ENCODE assay signal across 19 cellular contexts in genomic region chr4:185540040-185540439, GRCh38. TPM values are rescaled to one million over a fixed set of nuclear protein-coding genes. Genes with fewer than 3 reads are reported as not detected.
DNase-seq lines count a peak whose midpoint lies in the region; ATAC-seq, FAIRE-seq and TF ChIP-seq lines count a peak whose summit lies in the region.
"Had no signal": no experiment of that assay in that cellular context is flagged by ENCODE, and none has a peak within 500 bp of the region (broad histone marks: within the 10 kb centered on the region; RNA-seq: fewer than 3 reads in every experiment).

No MANE protein-coding gene starts in this region.

- no peak overlapping the region for H3K27ac Mint-ChIP-seq in activated naive CD8-positive, alpha-beta T cell treated with anti-CD3 and anti-CD28 coated beads for 36 hours
- H3K27ac Mint-ChIP-seq: CD14-positive monocyte; CD8-positive, alpha-beta T cell; H9; HFFc6 had no signal

- peaks cover 0 to 73% of the 10 kb centered on the region in 2 experiments for H3K27me3 ChIP-seq in HepG2 (ENCODE audit: control insufficient read depth in 1 of 2, insufficient read depth in 2 of 2, low read length in 2 of 2)
- H3K27me3 ChIP-seq in right lobe of liver = no peaks in the 10 kb centered on the region
- H3K27me3 ChIP-seq in GM12878 (replicated peaks in 1 of 2; ENCODE audit: control insufficient read depth in 2 of 2, insufficient read depth in 2 of 2, low read length in 1 of 2) = peaks cover 2 to 3% of the 10 kb centered on the region in 2 experiments
- H3K27me3 ChIP-seq in gastroesophageal sphincter = no peaks in the 10 kb centered on the region
- peaks cover 0 to 54% (median 6%) of the 10 kb centered on the region in 3 experiments for H3K27me3 ChIP-seq in neuronal stem cell (ENCODE audit: control insufficient read depth in 3 of 3, insufficient read depth in 3 of 3, low read depth in 1 of 3, low read length in 3 of 3)

- CTCF ChIA-PET in HepG2 (lab: Yijun Ruan, JAX; ENCODE audit: low intra/inter-chr PET ratio, low total read pairs) = no interaction called here
- CTCF ChIA-PET in GM12878 (lab: Yijun Ruan, JAX) = no interaction called here
- CTCF ChIA-PET in GM10248 (lab: Yijun Ruan, JAX) = interaction anchor here (2.1 to 3.6 kb wide), 2 partner anchors 12 to 35 kb away, joined by 6 to 11 read pairs; no protein-coding TSS in a partner anchor

- RAD21 ChIA-PET in GM12878 (lab: Charles Lee; ENCODE audit: unreplicated experiment) = no interaction called here

- POLR2A ChIA-PET in HepG2 (lab: Yijun Ruan, JAX) = no interaction called here
- POLR2A ChIA-PET in GM12878 (lab: Charles Lee) = no interaction called here
- POLR2A ChIA-PET in GM10248 (lab: Yijun Ruan, JAX) = no interaction called here

- H3K4me3 Mint-ChIP-seq in activated naive CD8-positive, alpha-beta T cell treated with anti-CD3 and anti-CD28 coated beads for 36 hours = no peak overlapping the region
- H3K4me3 Mint-ChIP-seq: CD14-positive monocyte; CD8-positive, alpha-beta T cell; H9; HFFc6 had no signal

- H4K20me1 ChIP-seq in HepG2 (ENCODE audit: insufficient read depth, low read length) (no peaks in the 10 kb centered on the region), GM12878 (ENCODE audit: control insufficient read depth, insufficient read depth) (no peaks in the 10 kb centered on the region)

- DNase-seq in HepG2 (ENCODE audit: low spot score) = no peak
- no peak for DNase-seq in right lobe of liver
- DNase-seq in GM12878 (ENCODE audit: low read depth, low spot score) = no peak
- no peak for DNase-seq in neuronal stem cell (ENCODE audit: low spot score)
- no peak for DNase-seq in GM10248 (ENCODE audit: extremely low spot score)
- DNase-seq in omental fat pad (ENCODE audit: low spot score) = no peak
- no peak for DNase-seq in activated naive CD8-positive, alpha-beta T cell treated with anti-CD3 and anti-CD28 coated beads for 36 hours
- DNase-seq: CD8-positive, alpha-beta T cell; COR-L47; DND-41; GDM1; GM23248; H9; HFFc6 had no signal

- peaks cover 25% of the 10 kb centered on the region for H3K27me3 Mint-ChIP-seq in activated naive CD8-positive, alpha-beta T cell treated with anti-CD3 and anti-CD28 coated beads for 36 hours

- no peak overlapping the region for H2BK5ac ChIP-seq in neuronal stem cell (ENCODE audit: low read length)

- no peak overlapping the region for H4K91ac ChIP-seq in neuronal stem cell (ENCODE audit: low read depth, low read length, poor library complexity)

- H3K36me3 ChIP-seq in HepG2 (replicated peaks in 1 of 2; ENCODE audit: control insufficient read depth in 1 of 2, insufficient read depth in 2 of 2, low read length in 2 of 2) (no peaks in the 10 kb centered on the region), right lobe of liver (no peaks in the 10 kb centered on the region), GM12878 (ENCODE audit: control insufficient read depth in 2 of 2, insufficient read depth in 2 of 2, low read length in 1 of 2) (no peaks in the 10 kb centered on the region), gastroesophageal sphincter (no peaks in the 10 kb centered on the region), neuronal stem cell (replicated peaks in 1 of 2; ENCODE audit: control insufficient read depth in 2 of 2, insufficient read depth in 2 of 2, low read length in 2 of 2) (no peaks in the 10 kb centered on the region)

- H3K79me2 ChIP-seq in HepG2 (ENCODE audit: insufficient read depth, low read length) = no peaks in the 10 kb centered on the region
- no peaks in the 10 kb centered on the region for H3K79me2 ChIP-seq in GM12878 (ENCODE audit: control insufficient read depth, insufficient read depth, low read length)

- H2AFZ ChIP-seq in HepG2 (ENCODE audit: low read length) (no peak overlapping the region), GM12878 (ENCODE audit: control insufficient read depth, low read depth, low read length) (no peak overlapping the region), neuronal stem cell (ENCODE audit: low read length) (no peak overlapping the region)
- H2AFZ ChIP-seq: GM23248 had no signal

- H3K9me3 ChIP-seq in HepG2 (ENCODE audit: low read length) (no peaks in the 10 kb centered on the region), right lobe of liver (no peaks in the 10 kb centered on the region), GM12878 (replicated peaks; ENCODE audit: control insufficient read depth, insufficient read depth, low read length) (no peaks in the 10 kb centered on the region; the same call in 2 of the 3 replicates), gastroesophageal sphincter (no peaks in the 10 kb centered on the region), neuronal stem cell (replicated peaks in 1 of 2; ENCODE audit: control insufficient read depth in 2 of 2, insufficient read depth in 1 of 2, low read depth in 1 of 2, low read length in 2 of 2) (no peaks in the 10 kb centered on the region)

- in situ Hi-C loops in HepG2 (cut with HindIII; ENCODE audit: extremely low pct_ligation_motif_present, low pct_unique_long_range_greater_than_20kb) (no loop called here), GM12878 (cut with MboI) (no loop called here)

- FAIRE-seq in HepG2 (lab: Jason Lieb, UNC) (no peak), GM12878 (lab: Jason Lieb, UNC) (no peak)
- FAIRE-seq: HTR-8/SVneo had no signal

- H3K4me3 ChIP-seq in HepG2 (replicated peaks in 1 of 3; ENCODE audit: insufficient read depth in 1 of 3, low read depth in 2 of 3, low read length in 3 of 3) (no peak overlapping the region), right lobe of liver (no peak overlapping the region), GM12878 (no peak overlapping the region), gastroesophageal sphincter (no peak overlapping the region), neuronal stem cell (ENCODE audit: low read length in 2 of 2) (no peak overlapping the region)
- H3K4me3 ChIP-seq: GM23248 had no signal

- H3K4me2 ChIP-seq in HepG2 (ENCODE audit: low read depth, low read length) = no peak overlapping the region
- H3K4me2 ChIP-seq in GM12878 (ENCODE audit: control insufficient read depth, insufficient read depth) = no peak overlapping the region
- H3K4me2 ChIP-seq in neuronal stem cell (ENCODE audit: insufficient read depth, low read length, poor library complexity, severe bottlenecking) = no peak overlapping the region

- H2BK12ac ChIP-seq in neuronal stem cell (ENCODE audit: low read length) = no peak overlapping the region

- H2BK15ac ChIP-seq in neuronal stem cell (ENCODE audit: low read length) = no peak overlapping the region

- H3K27ac ChIP-seq in HepG2 (ENCODE audit: extremely low read length, insufficient read depth, low read length) = no peak overlapping the region
- no peak overlapping the region for H3K27ac ChIP-seq in right lobe of liver
- H3K27ac ChIP-seq in GM12878 (ENCODE audit: control insufficient read depth, insufficient read depth) = no peak overlapping the region
- peak overlapping the region; percentile 77 to 99 (median 80) for H3K27ac ChIP-seq in gastroesophageal sphincter
- no peak overlapping the region for H3K27ac ChIP-seq in neuronal stem cell (replicated peaks; ENCODE audit: low read length)
- H3K27ac ChIP-seq: 22Rv1, GM23248 had no signal

- no peaks in the 10 kb centered on the region for H3K9me3 Mint-ChIP-seq in activated naive CD8-positive, alpha-beta T cell treated with anti-CD3 and anti-CD28 coated beads for 36 hours
- H3K9me3 Mint-ChIP-seq: CD8-positive, alpha-beta T cell; H9; HFFc6 had no signal

- H3K14ac ChIP-seq in neuronal stem cell (ENCODE audit: low read length) = no peak overlapping the region

- ATAC-seq in HepG2 (no peak), right lobe of liver (no peak), GM12878 (no peak), gastroesophageal sphincter (no peak), omental fat pad (ENCODE audit: low FRiP score) (no peak)
- ATAC-seq: CD8-positive, alpha-beta T cell had no signal

- H2BK120ac ChIP-seq in neuronal stem cell (ENCODE audit: low read depth, low read length) = no peak overlapping the region

- TF ChIP-seq POLR2A in HepG2 (IDR thresholded peaks at IDR 0.05; ENCODE audit: insufficient read depth in 1 of 2, low read depth in 2 of 2, low read length in 2 of 2) (no peak), right lobe of liver (IDR thresholded peaks at IDR 0.05) (no peak), GM12878 (IDR thresholded peaks at IDR 0.05; ENCODE audit: low read depth, low read length) (no peak), gastroesophageal sphincter (IDR thresholded peaks at IDR 0.05) (no peak)

- H3K79me1 ChIP-seq in neuronal stem cell (ENCODE audit: low read depth, low read length) = no peaks in the 10 kb centered on the region

- no peak overlapping the region for H3K9ac ChIP-seq in HepG2 (ENCODE audit: insufficient read depth, low read depth, low read length)
- H3K9ac ChIP-seq in GM12878 (ENCODE audit: control insufficient read depth, insufficient read depth, low read length) = no peak overlapping the region
- no peak overlapping the region for H3K9ac ChIP-seq in neuronal stem cell (ENCODE audit: low read depth, low read length, poor library complexity)
- H3K9ac ChIP-seq: GM23248 had no signal

- SMC1A ChIA-PET in GM12878 (lab: Charles Lee; ENCODE audit: uncharacterized antibody, unreplicated experiment) = no interaction called here

- peaks cover 3% of the 10 kb centered on the region for H3K4me1 Mint-ChIP-seq in activated naive CD8-positive, alpha-beta T cell treated with anti-CD3 and anti-CD28 coated beads for 36 hours
- H3K4me1 Mint-ChIP-seq: CD14-positive monocyte had no signal

- H3K4ac ChIP-seq in neuronal stem cell (ENCODE audit: low read length) = no peak overlapping the region

- no peaks in the 10 kb centered on the region for H3K36me3 Mint-ChIP-seq in activated naive CD8-positive, alpha-beta T cell treated with anti-CD3 and anti-CD28 coated beads for 36 hours
- H3K36me3 Mint-ChIP-seq: CD14-positive monocyte; CD8-positive, alpha-beta T cell had no signal

- peaks cover 12% of the 10 kb centered on the region for H3K4me1 ChIP-seq in HepG2 (ENCODE audit: insufficient read depth, low read length)
- H3K4me1 ChIP-seq in right lobe of liver = peaks cover 0 to 3% (median 0%) of the 10 kb centered on the region in 4 donors
- no peaks in the 10 kb centered on the region for H3K4me1 ChIP-seq in GM12878 (ENCODE audit: control insufficient read depth, insufficient read depth, low read length)
- H3K4me1 ChIP-seq in gastroesophageal sphincter = peaks cover 3 to 57% (median 33%) of the 10 kb centered on the region in 3 donors
- peaks cover 5 to 9% of the 10 kb centered on the region in 2 donors for H3K4me1 ChIP-seq in neuronal stem cell (ENCODE audit: control insufficient read depth in 2 of 2, insufficient read depth in 1 of 2, low read depth in 1 of 2, low read length in 2 of 2)

- BruUV-seq in HepG2 (replicated peaks; lab: Mats Ljungman, UMichigan) = no TSS peak
- BruUV-seq in GM12878 (replicated peaks; lab: Mats Ljungman, UMichigan) = no TSS peak

- H3K18ac ChIP-seq in neuronal stem cell (ENCODE audit: low read length) = no peak overlapping the region

- TF ChIP-seq CTCF in HepG2 (CRISPR knock-in tag; IDR thresholded peaks at IDR 0.05) = peak; percentile 34; the same call in 1 of the 2 replicates
- TF ChIP-seq CTCF in right lobe of liver (IDR thresholded peaks at IDR 0.05) = no peak
- TF ChIP-seq CTCF in GM12878 (IDR thresholded peaks at IDR 0.05 in 2 of 3, conservative IDR thresholded peaks at IDR 0.05 in 1 of 3; ENCODE audit: control insufficient read depth in 2 of 3, extremely low read depth in 1 of 3, insufficient read depth in 1 of 3, low read depth in 3 of 3, low read length in 3 of 3) = no peak
- no peak for TF ChIP-seq CTCF in gastroesophageal sphincter (IDR thresholded peaks at IDR 0.05)
- no peak for TF ChIP-seq CTCF in GM10248 (IDR thresholded peaks at IDR 0.05; ENCODE audit: control extremely low read depth, extremely low read depth, low read depth, missing control alignments)
- no peak for TF ChIP-seq CTCF in omental fat pad (IDR thresholded peaks at IDR 0.05)

- no peak overlapping the region for H3K23ac ChIP-seq in neuronal stem cell (ENCODE audit: low read depth, low read length, poor library complexity)

- no peak overlapping the region for H2AK5ac ChIP-seq in neuronal stem cell (ENCODE audit: low read depth, low read length)

- H4K8ac ChIP-seq in neuronal stem cell (ENCODE audit: low read depth, low read length) = no peak overlapping the region

- TF ChIP-seq RAD21 in HepG2 (CRISPR knock-in tag; IDR thresholded peaks at IDR 0.05) (no peak), GM12878 (IDR thresholded peaks at IDR 0.05; ENCODE audit: insufficient read depth, low read depth, low read length) (peak; percentile 24; the same call in 1 of the 2 replicates)

- TF ChIP-seq EP300 in HepG2 (IDR thresholded peaks at IDR 0.05; ENCODE audit: low read depth in 2 of 2, low read length in 2 of 2) (no peak), HepG2 (CRISPR knock-in tag; IDR thresholded peaks at IDR 0.05; ENCODE audit: borderline replicate concordance) (no peak), GM12878 (IDR thresholded peaks at IDR 0.05; ENCODE audit: borderline replicate concordance in 1 of 2, control insufficient read depth in 1 of 2, low read depth in 2 of 2, low read length in 2 of 2) (no peak), gastroesophageal sphincter (IDR thresholded peaks at IDR 0.05) (no peak)

- WGBS in HepG2 (ENCODE audit: low lambda C conversion rate) = 29% methylated on average over 8 of the region's 8 CpGs
- WGBS in right lobe of liver (ENCODE audit: insufficient coverage, low coverage, low lambda C conversion rate, missing lambda C conversion rate) = 35% methylated on average over 4 of the region's 8 CpGs
- 29% methylated on average over 8 of the region's 8 CpGs for WGBS in GM12878 (ENCODE audit: insufficient coverage, insufficient replicate concordance, low lambda C conversion rate, missing lambda C conversion rate)
- WGBS in gastroesophageal sphincter (ENCODE audit: low coverage in 1 of 2), 2 donors = 20 to 56% methylated on average over 2 to 8 of the region's 8 CpGs
- no CpG with 5 or more reads among the region's 8 CpGs for WGBS in neuronal stem cell (ENCODE audit: extremely low coverage in 2 of 2, insufficient read length in 2 of 2, insufficient replicate concordance in 1 of 2), 2 donors

- intact Hi-C loops in HepG2 (cut with micrococcal nuclease; ENCODE audit: unreplicated experiment) (no loop called here), right lobe of liver (cut with DNase I) (no loop called here), GM12878 (cut with micrococcal nuclease; ENCODE audit: unreplicated experiment) (no loop called here)

RNA-seq across cellular contexts. Expression of gene PDLIM3, which starts 4.7 kb away (rescaled TPM):
- total RNA-seq in HepG2 (2016; rRNA removed; fragmentation: Illumina TruSeq; extraction: Trizol) (5.9 and 6.3 TPM in 2 replicates), right lobe of liver (10 to 100 TPM in 2 of 6 experiments, 1 to 10 TPM in 4; 1.8 to 23.7 (median 6.1) TPM), GM12878 (2014; rRNA removed) (not detected in 2 replicates), GM12878 (2014; rRNA removed; fragmentation: Illumina TruSeq; extraction: Trizol) (not detected in 2 replicates), GM12878 (2021) (not detected in 2 replicates), gastroesophageal sphincter (1,000 to 10,000 TPM; 1,505 to 2,123 (median 1,752) TPM), omental fat pad (100 to 1,000 TPM in 2 of 4 donors, 10 to 100 TPM in 2; 43.7 to 175 (median 107) TPM)
- total RNA-seq in HepG2 (2016; cell fraction: cytosol; rRNA removed; fragmentation: Illumina TruSeq; extraction: Trizol; ENCODE audit: low read depth) = 2.5 and 3.1 TPM in 2 replicates
- total RNA-seq in HepG2 (2016; cell fraction: insoluble cytoplasmic fraction; rRNA removed; fragmentation: Illumina TruSeq; extraction: Trizol) = 6.4 and 8.1 TPM in 2 replicates
- 5.3 TPM in 2 replicates for total RNA-seq in HepG2 (2016; cell fraction: membrane; rRNA removed; fragmentation: Illumina TruSeq; extraction: Trizol)
- 5.3 and 5.9 TPM in 2 replicates for total RNA-seq in HepG2 (2016; cell fraction: nucleus; rRNA removed; fragmentation: Illumina TruSeq; extraction: Trizol)
- polyA plus RNA-seq in HepG2 (2011; rRNA removed) (14.0 and 14.8 TPM in 2 replicates), GM12878 (2011; rRNA removed) (0.08 and 0.10 TPM in 2 replicates), GM12878 (2014; fragmentation: Illumina TruSeq; extraction: Trizol) (not detected in 2 replicates), GM12878 (2014; fragmentation: Nextera tagmentation; extraction: Ambion mirVana) (under 1 TPM in 1 of 2 experiments, not detected in 1; 0.04 TPM), GM12878 (2014; rRNA removed) (not detected in 2 replicates), GM12878 (2016; fragmentation: Nextera tagmentation; extraction: Ambion mirVana) (under 1 TPM in 1 of 2 experiments, not detected in 1; 0.43 TPM)
- 14.0 and 16.0 TPM in 2 replicates for polyA plus RNA-seq in HepG2 (2011; cell fraction: cytosol; rRNA removed)
- 10.4 and 14.3 TPM in 2 replicates for polyA plus RNA-seq in HepG2 (2011; cell fraction: nucleus; rRNA removed)
- polyA plus RNA-seq in HepG2 (2012) = 3.0 and 13.6 TPM in 2 replicates
- polyA plus RNA-seq in HepG2 (2016; cell fraction: cytosol; fragmentation: Illumina TruSeq; extraction: Trizol; ENCODE audit: low read depth) = 3.0 and 3.2 TPM in 2 replicates
- polyA plus RNA-seq in HepG2 (2016; cell fraction: insoluble cytoplasmic fraction; fragmentation: Illumina TruSeq; extraction: Trizol; ENCODE audit: low read depth) = 7.6 and 8.1 TPM in 2 replicates
- 3.8 and 4.4 TPM in 2 replicates for polyA plus RNA-seq in HepG2 (2016; cell fraction: membrane; fragmentation: Illumina TruSeq; extraction: Trizol; ENCODE audit: low read depth)
- polyA plus RNA-seq in HepG2 (2016; cell fraction: nucleus; fragmentation: Illumina TruSeq; extraction: Trizol; ENCODE audit: insufficient read depth, low read depth) = 4.3 and 4.8 TPM in 2 replicates
- 6.4 and 20.2 TPM in 2 replicates for polyA minus RNA-seq in HepG2 (2011; rRNA and poly(A)+ RNA removed; ENCODE audit: low replicate concordance)
- 8.4 and 8.7 TPM in 2 replicates for polyA minus RNA-seq in HepG2 (2011; cell fraction: cytosol; rRNA and poly(A)+ RNA removed)
- polyA minus RNA-seq in HepG2 (2011; cell fraction: nucleus; rRNA and poly(A)+ RNA removed) = 17.7 and 18.2 TPM in 2 replicates
- 1.8 and 3.8 TPM in 2 replicates for total RNA-seq in GM12878 (2013; cell fraction: nucleolus; rRNA removed)
- polyA plus RNA-seq in GM12878 (2011; ENCODE audit: low read depth) = 0.35 TPM
- polyA plus RNA-seq in GM12878 (2011; cell fraction: cytosol; rRNA removed) = 0.10 and 0.12 TPM in 2 replicates
- 0.21 TPM in 1 of 2 replicates, not detected in the other for polyA plus RNA-seq in GM12878 (2011; cell fraction: nucleus; rRNA removed)
- polyA plus RNA-seq in GM12878 (2012) = 0.48 and 0.50 TPM in 2 replicates
- polyA minus RNA-seq in GM12878 (2011; rRNA and poly(A)+ RNA removed) = 0.10 and 0.15 TPM in 2 replicates
- not detected in 2 replicates for polyA minus RNA-seq in GM12878 (2011; cell fraction: cytosol; rRNA and poly(A)+ RNA removed)
- 0.60 TPM in 1 of 2 replicates, not detected in the other for polyA minus RNA-seq in GM12878 (2011; cell fraction: nucleus; rRNA and poly(A)+ RNA removed)
- 8.0 TPM for polyA plus RNA-seq in neuronal stem cell (2013, experiment 1 of 2)
- polyA plus RNA-seq in neuronal stem cell (2013, experiment 2 of 2) = 7.3 TPM
- total RNA-seq in activated naive CD8-positive, alpha-beta T cell treated with anti-CD3 and anti-CD28 coated beads for 36 hours = not detected
- total RNA-seq: A673; CD8-positive, alpha-beta T cell; GM23248; HFFc6 had no signal
- polyA plus RNA-seq: CD14-positive monocyte had no signal

Comparison
In these comparisons a context has a peak if more than half of its experiments do, and no peak if none do; other contexts are left out.
1. H3K27ac ChIP-seq: peak in gastroesophageal sphincter (4 of 4); none in HepG2 (single experiment), right lobe of liver (0 of 3), GM12878 (single experiment) and neuronal stem cell (single experiment).
2. RNA of gene PDLIM3, which starts 4.7 kb away (total RNA-seq): 1,505 to 2,123 TPM in gastroesophageal sphincter; 43.7 to 175 TPM in omental fat pad, 1.8 to 23.7 TPM in right lobe of liver, 2.5 to 8.1 TPM in HepG2, not detected in activated naive CD8-positive, alpha-beta T cell treated with anti-CD3 and anti-CD28 coated beads for 36 hours and 1.8 to 3.8 TPM in GM12878; every median in the first group is over 4 times any median in the second.
3. Of the 75 proteins assayed by ChIP-seq in both HepG2 and GM12878: peak only in HepG2: CTCF; only in GM12878: RAD21; in both: none; in neither: 73.